In genomic region chr5:540215-541147, GRCh38 we compare ENCODE assay signal across 19 cellular contexts. TPM values are rescaled to one million over a fixed set of nuclear protein-coding genes. Genes with fewer than 3 reads are reported as not detected.
DNase-seq lines count a peak whose midpoint lies in the region; ATAC-seq and TF ChIP-seq lines count a peak whose summit lies in the region.
"Had no signal": no experiment of that assay in that cellular context is flagged by ENCODE, and none has a peak within 500 bp of the region (broad histone marks: within the 10 kb centered on the region; RNA-seq: fewer than 3 reads in every experiment).

No MANE protein-coding gene starts in this region.

- DNase-seq in natural killer cell treated with Interleukin-12 subunit alpha and Interleukin-12 subunit beta and Interleukin-15 and Interleukin-18, amount 100 ng/mL, for 72 hours (ENCODE audit: low spot score) = peak; percentile 60
- no peak for DNase-seq in natural killer cell
- peak in 1 of 3 donors; percentile 9 for DNase-seq in T-helper 17 cell
- DNase-seq in lower lobe of right lung = peak; percentile 34
- DNase-seq in omental fat pad (ENCODE audit: low spot score) = no peak
- DNase-seq: activated effector memory CD4-positive, alpha-beta T cell treated with Interleukin-2 at 50 U/mL for 16 hours; amniotic stem cell; caudate nucleus; immature natural killer cell; NCI-H1105 treated with DMSO at 0.1 percent for 48 hours; NCI-H2081 treated with DMSO at 0.1 percent for 48 hours; NCI-H510A; occipital lobe; stimulated activated naive B cell treated with anti-CD40 and anti-IgM and Interleukin-4, amounts not matched to agents 10 μg/mL and 1 μg/mL and 100 μg/mL, for 72 hours; SW 1271 had no signal

- peaks cover 4 to 9% of the 10 kb centered on the region in 2 donors for H3K4me1 Mint-ChIP-seq in natural killer cell treated with Interleukin-12 subunit alpha and Interleukin-12 subunit beta and Interleukin-15 and Interleukin-18, amount 100 ng/mL, for 72 hours (ENCODE audit: low read depth in 2 of 2)
- H3K4me1 Mint-ChIP-seq in natural killer cell (peaks cover 7 to 28% of the 10 kb centered on the region in 2 donors), T-helper 17 cell (peaks cover 11% of the 10 kb centered on the region)

- intact Hi-C loops in natural killer cell (cut with micrococcal nuclease) = no loop called here
- intact Hi-C loops in lower lobe of right lung (cut with DNase I) = no loop called here

- no peaks in the 10 kb centered on the region for H3K36me3 Mint-ChIP-seq in natural killer cell treated with Interleukin-12 subunit alpha and Interleukin-12 subunit beta and Interleukin-15 and Interleukin-18, amount 100 ng/mL, for 72 hours
- no peaks in the 10 kb centered on the region for H3K36me3 Mint-ChIP-seq in natural killer cell
- H3K36me3 Mint-ChIP-seq in T-helper 17 cell (ENCODE audit: low read depth) = peaks cover 3% of the 10 kb centered on the region
- H3K36me3 Mint-ChIP-seq: immature natural killer cell; stimulated activated naive B cell treated with anti-CD40 and anti-IgM and Interleukin-4, amounts not matched to agents 10 μg/mL and 1 μg/mL and 100 μg/mL, for 72 hours had no signal

- no peak overlapping the region for H3K27ac ChIP-seq in lower lobe of right lung
- H3K27ac ChIP-seq: epithelial cell of prostate, thyroid gland had no signal

- ATAC-seq in natural killer cell treated with Interleukin-12 subunit alpha and Interleukin-12 subunit beta and Interleukin-15 and Interleukin-18, amount 100 ng/mL, for 72 hours = no peak
- ATAC-seq in natural killer cell (no peak), T-helper 17 cell (no peak), lower lobe of right lung (no peak), HG03520 (IDR thresholded peaks at IDR 0.05; ENCODE audit: unreplicated experiment) (no peak), HG03045 (IDR thresholded peaks at IDR 0.05; ENCODE audit: unreplicated experiment) (no peak), omental fat pad (ENCODE audit: low FRiP score) (no peak)
- ATAC-seq: stimulated activated naive B cell treated with anti-CD40 and anti-IgM and Interleukin-4, amounts not matched to agents 10 μg/mL and 1 μg/mL and 100 μg/mL, for 72 hours had no signal

- no peaks in the 10 kb centered on the region for H3K36me3 ChIP-seq in lower lobe of right lung
- H3K36me3 ChIP-seq: thyroid gland had no signal

- no peak for TF ChIP-seq CTCF in natural killer cell (IDR thresholded peaks at IDR 0.05)
- no peak for TF ChIP-seq CTCF in lower lobe of right lung (IDR thresholded peaks at IDR 0.05)
- TF ChIP-seq CTCF in omental fat pad (IDR thresholded peaks at IDR 0.05) = no peak

- no peaks in the 10 kb centered on the region for H3K9me3 Mint-ChIP-seq in natural killer cell treated with Interleukin-12 subunit alpha and Interleukin-12 subunit beta and Interleukin-15 and Interleukin-18, amount 100 ng/mL, for 72 hours
- H3K9me3 Mint-ChIP-seq in natural killer cell = no peaks in the 10 kb centered on the region
- H3K9me3 Mint-ChIP-seq: immature natural killer cell had no signal

- peak overlapping the region in 1 of 2 donors; percentile 51 for H3K27ac Mint-ChIP-seq in natural killer cell treated with Interleukin-12 subunit alpha and Interleukin-12 subunit beta and Interleukin-15 and Interleukin-18, amount 100 ng/mL, for 72 hours
- no peak overlapping the region for H3K27ac Mint-ChIP-seq in natural killer cell
- H3K27ac Mint-ChIP-seq in T-helper 17 cell = peak overlapping the region; percentile 45
- H3K27ac Mint-ChIP-seq: immature natural killer cell; stimulated activated naive B cell treated with anti-CD40 and anti-IgM and Interleukin-4, amounts not matched to agents 10 μg/mL and 1 μg/mL and 100 μg/mL, for 72 hours had no signal

- no peak overlapping the region for H3K4me3 Mint-ChIP-seq in natural killer cell treated with Interleukin-12 subunit alpha and Interleukin-12 subunit beta and Interleukin-15 and Interleukin-18, amount 100 ng/mL, for 72 hours
- no peak overlapping the region for H3K4me3 Mint-ChIP-seq in natural killer cell
- H3K4me3 Mint-ChIP-seq in T-helper 17 cell = no peak overlapping the region
- H3K4me3 Mint-ChIP-seq: immature natural killer cell; stimulated activated naive B cell treated with anti-CD40 and anti-IgM and Interleukin-4, amounts not matched to agents 10 μg/mL and 1 μg/mL and 100 μg/mL, for 72 hours had no signal

- peaks cover 12% of the 10 kb centered on the region for H3K4me1 ChIP-seq in lower lobe of right lung
- H3K4me1 ChIP-seq: thyroid gland had no signal

- no peak overlapping the region for H3K4me3 ChIP-seq in lower lobe of right lung
- H3K4me3 ChIP-seq: thyroid gland had no signal

- peaks cover 67% of the 10 kb centered on the region for H3K27me3 ChIP-seq in lower lobe of right lung (ENCODE audit: low read depth)
- H3K27me3 ChIP-seq: thyroid gland had no signal

- H3K9me3 ChIP-seq in T-helper 17 cell (ENCODE audit: control insufficient read depth, low read length, poor library complexity, severe bottlenecking) (no peaks in the 10 kb centered on the region), lower lobe of right lung (no peaks in the 10 kb centered on the region)
- H3K9me3 ChIP-seq: thyroid gland had no signal

- H3K27me3 Mint-ChIP-seq in natural killer cell treated with Interleukin-12 subunit alpha and Interleukin-12 subunit beta and Interleukin-15 and Interleukin-18, amount 100 ng/mL, for 72 hours = peaks cover 6 to 11% of the 10 kb centered on the region in 2 donors
- H3K27me3 Mint-ChIP-seq in natural killer cell (ENCODE audit: low read depth in 2 of 2) (peaks cover 6 to 10% of the 10 kb centered on the region in 2 donors), T-helper 17 cell (peaks cover 12% of the 10 kb centered on the region)

RNA-seq across cellular contexts. Expression of gene SLC9A3, which starts 16.2 kb away (rescaled TPM):
- total RNA-seq in natural killer cell treated with Interleukin-12 subunit alpha and Interleukin-12 subunit beta and Interleukin-15 and Interleukin-18, amount 100 ng/mL, for 72 hours = 1 to 10 TPM in 1 of 2 donors, under 1 TPM in 1; 0.21 to 1.1 TPM
- total RNA-seq in natural killer cell = 1 to 10 TPM in 1 of 3 donors, under 1 TPM in 2; 0.61 to 1.1 (median 0.73) TPM
- total RNA-seq in T-helper 17 cell = 1 to 10 TPM; 1.1 to 1.6 TPM
- 1.1 TPM for total RNA-seq in lower lobe of right lung
- total RNA-seq in omental fat pad = 1 to 10 TPM; 1.0 to 4.3 (median 1.7) TPM

Comparison
In these comparisons a context has a peak if more than half of its experiments do, and no peak if none do; other contexts are left out.
1. DNase-seq: peak in natural killer cell treated with Interleukin-12 subunit alpha and Interleukin-12 subunit beta and Interleukin-15 and Interleukin-18, amount 100 ng/mL, for 72 hours (single experiment) and lower lobe of right lung (single experiment); none in natural killer cell (single experiment) and omental fat pad (single experiment).